In the genomic region with DNA sequence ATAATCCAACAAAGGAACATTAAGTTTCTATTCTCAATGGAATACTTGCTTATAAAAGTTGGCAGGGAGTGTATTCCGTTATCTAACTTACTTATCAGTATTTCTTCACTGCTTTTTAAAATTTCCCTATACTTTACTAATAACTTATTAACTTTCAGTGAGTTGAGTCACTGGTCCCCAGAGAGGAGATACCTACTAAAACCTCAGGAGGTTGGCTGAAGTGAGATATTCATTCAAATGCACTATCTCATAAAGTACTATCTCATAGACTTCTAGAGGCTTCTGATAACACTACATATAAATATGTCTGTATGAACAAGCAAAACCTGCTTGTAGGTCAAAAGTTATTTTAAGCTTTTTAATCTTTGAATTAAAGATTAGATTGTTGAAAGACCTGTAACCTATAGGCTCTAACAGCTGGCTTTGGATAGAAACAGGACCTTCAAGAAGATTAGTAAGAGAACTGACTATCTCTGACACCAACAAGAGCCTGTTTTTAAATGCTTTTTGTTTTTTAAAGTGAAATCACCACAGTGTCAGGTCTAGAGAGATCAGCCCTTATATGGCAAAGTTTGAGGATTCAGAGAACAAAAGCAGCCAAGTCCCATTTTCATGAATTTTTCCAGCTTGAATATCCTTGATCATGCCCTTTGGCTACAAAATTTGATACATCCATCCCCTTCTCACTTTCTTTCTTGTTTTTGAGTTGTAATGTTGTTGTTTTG, we compare ENCODE assay signal across 22 cellular contexts.
DNase-seq lines count a peak whose midpoint lies in the region; ATAC-seq, FAIRE-seq and TF ChIP-seq lines count a peak whose summit lies in the region.
"Had no signal": no experiment of that assay in that cellular context is flagged by ENCODE, and none has a peak within 500 bp of the region (broad histone marks: within the 10 kb centered on the region; RNA-seq: fewer than 3 reads in every experiment).

No MANE protein-coding gene starts in this region.

- TF ChIP-seq CTCF in fibroblast of the aortic adventitia (IDR thresholded peaks at IDR 0.05; ENCODE audit: insufficient read depth, low read length): no peak

- no peaks in the 10 kb centered on the region for H3K36me3 ChIP-seq in small intestine (ENCODE audit: control insufficient read depth in 2 of 2, insufficient read depth in 2 of 2, low read length in 2 of 2)
- H3K36me3 ChIP-seq: ascending aorta, colonic mucosa, Peyer's patch, prostate gland, suprapubic skin had no signal

- ATAC-seq in GM19043 (IDR thresholded peaks at IDR 0.05; ENCODE audit: low read depth, unreplicated experiment) (peak; percentile 58), HG03432 (IDR thresholded peaks at IDR 0.05; ENCODE audit: unreplicated experiment) (peak; percentile 85)
- ATAC-seq: naive thymus-derived CD4-positive, alpha-beta T cell had no signal

- H3K27me3 ChIP-seq in small intestine (ENCODE audit: control insufficient read depth in 2 of 2, insufficient read depth in 2 of 2, low read length in 2 of 2): no peaks in the 10 kb centered on the region
- H3K27me3 ChIP-seq: ascending aorta, colonic mucosa, Peyer's patch, suprapubic skin had no signal

- in situ Hi-C loops in KBM-7 (cut with MboI; ENCODE audit: low pct_unique_long_range_greater_than_20kb, low sequenced_read_pairs): no loop called here

- H3K4me3 ChIP-seq in fibroblast of the aortic adventitia (ENCODE audit: low read depth, low read length) (no peak overlapping the region), small intestine (ENCODE audit: low read depth in 1 of 2, low read length in 2 of 2) (no peak overlapping the region)
- H3K4me3 ChIP-seq: ascending aorta, colonic mucosa, lung, Peyer's patch, prostate gland, SK-N-MC, suprapubic skin had no signal

- H3K27ac ChIP-seq in small intestine (ENCODE audit: low read depth in 1 of 2, low read length in 1 of 2): no peak overlapping the region
- H3K27ac ChIP-seq: ascending aorta, colonic mucosa, Peyer's patch, prostate gland, SK-N-MC, suprapubic skin had no signal

- H3K4me1 ChIP-seq in small intestine (ENCODE audit: control insufficient read depth in 2 of 2, insufficient read depth in 1 of 2, low read depth in 1 of 2, low read length in 1 of 2): no peaks in the 10 kb centered on the region
- H3K4me1 ChIP-seq: ascending aorta, colonic mucosa, prostate gland had no signal

- intact Hi-C loops in posterior cingulate gyrus (cut with DNase I): no loop called here

- no peak for FAIRE-seq in small intestine (lab: Jason Lieb, UNC)

- 22 to 65% (median 30%) methylated on average over 1 of the region's 1 CpG for WGBS in small intestine, 3 donors

- DNase-seq in fibroblast of the aortic adventitia (ENCODE audit: low read depth): peak; percentile 82
- DNase-seq in small intestine: peak; percentile 60
- DNase-seq in inferior parietal cortex (ENCODE audit: extremely low spot score): no peak
- no peak for DNase-seq in posterior cingulate gyrus
- DNase-seq in KBM-7: no peak
- DNase-seq: activated CD4-positive, alpha-beta T cell treated with anti-CD3 and anti-CD28 coated beads for 1 hour; activated gamma-delta T cell; colonic mucosa; Karpas-422; naive thymus-derived CD4-positive, alpha-beta T cell; NCI-H1092 treated with DMSO at 0.1 percent for 48 hours; NCI-H2171; NCI-H748 treated with DMSO at 0.1 percent for 48 hours; Peyer's patch; T-helper 9 cell had no signal

- H3K9me3 ChIP-seq in small intestine (ENCODE audit: control insufficient read depth, low read depth): no peaks in the 10 kb centered on the region
- H3K9me3 ChIP-seq: ascending aorta, colonic mucosa, Peyer's patch, prostate gland, suprapubic skin had no signal

Comparison
In these comparisons a context has a peak if more than half of its experiments do, and no peak if none do; other contexts are left out.
1. DNase-seq: peak in fibroblast of the aortic adventitia (single experiment) and small intestine (single experiment); none in inferior parietal cortex (single experiment), posterior cingulate gyrus (0 of 10) and KBM-7 (single experiment).